In genomic region chrX:10471426-10471825, GRCh38 we compare ENCODE assay signal across 19 cellular contexts.
DNase-seq lines count a peak whose midpoint lies in the region; ATAC-seq and TF ChIP-seq lines count a peak whose summit lies in the region.
"Had no signal": no experiment of that assay in that cellular context is flagged by ENCODE, and none has a peak within 500 bp of the region (broad histone marks: within the 10 kb centered on the region; RNA-seq: fewer than 3 reads in every experiment).

No MANE protein-coding gene starts in this region.

- H3K27me3 Mint-ChIP-seq in nephron progenitor cell (ENCODE audit: low read depth, poor library complexity) = no peaks in the 10 kb centered on the region
- H3K27me3 Mint-ChIP-seq: CD4-positive, alpha-beta memory T cell had no signal

- H3K4me3 Mint-ChIP-seq in nephron progenitor cell = no peak overlapping the region
- H3K4me3 Mint-ChIP-seq: CD4-positive, alpha-beta memory T cell had no signal

- H3K36me3 ChIP-seq in HEK293 (ENCODE audit: control insufficient read depth in 2 of 2, insufficient read depth in 1 of 2, low read length in 2 of 2) (peaks cover 0 to 99% of the 10 kb centered on the region in 2 experiments), SJCRH30 (peaks cover 70% of the 10 kb centered on the region), MG63 (peaks cover 64% of the 10 kb centered on the region)
- H3K36me3 ChIP-seq: HAP-1 had no signal

- no peak overlapping the region for H3K4me3 ChIP-seq in HEK293 (ENCODE audit: low read depth, low read length)
- no peak overlapping the region for H3K4me3 ChIP-seq in SJCRH30
- no peak overlapping the region for H3K4me3 ChIP-seq in MG63
- H3K4me3 ChIP-seq: A549, HAP-1 had no signal

- H3K27me3 ChIP-seq in SJCRH30 = no peaks in the 10 kb centered on the region
- no peaks in the 10 kb centered on the region for H3K27me3 ChIP-seq in MG63

- no peaks in the 10 kb centered on the region for H3K4me1 ChIP-seq in HEK293 (ENCODE audit: control insufficient read depth, insufficient read depth, low read length)
- peaks cover 17% of the 10 kb centered on the region for H3K4me1 ChIP-seq in SJCRH30
- H3K4me1 ChIP-seq: HAP-1 had no signal

- H3K27ac Mint-ChIP-seq in nephron progenitor cell = no peak overlapping the region
- H3K27ac Mint-ChIP-seq: CD4-positive, alpha-beta memory T cell had no signal

- H3K9me3 Mint-ChIP-seq in nephron progenitor cell = peaks cover 22% of the 10 kb centered on the region

- peaks cover 61% of the 10 kb centered on the region for H3K36me3 Mint-ChIP-seq in nephron progenitor cell (ENCODE audit: low read depth)
- H3K36me3 Mint-ChIP-seq: CD4-positive, alpha-beta memory T cell had no signal

- POLR2A ChIA-PET in HEK293 (lab: Yijun Ruan, JAX) = no interaction called here

- CTCF ChIA-PET in HEK293 (lab: Yijun Ruan, JAX) = no interaction called here

- H3K27ac ChIP-seq in HEK293 (ENCODE audit: extremely low read depth, low read depth, low read length) = no peak overlapping the region
- H3K27ac ChIP-seq in SJCRH30 = peak overlapping the region; percentile 6
- H3K27ac ChIP-seq: A549 had no signal

- ATAC-seq in GM18909 (IDR thresholded peaks at IDR 0.05; ENCODE audit: poor library complexity, unreplicated experiment) = no peak
- ATAC-seq: A549 had no signal

- peak; percentile 61 for DNase-seq in EH (ENCODE audit: low read depth)
- DNase-seq in SJCRH30 = peak; percentile 26
- no peak for DNase-seq in MG63
- no peak for DNase-seq in stimulated activated CD4-positive, alpha-beta T cell treated with anti-CD3 and anti-CD28 coated beads, Interleukin-15, amount 100 ng/mL, for 24 hours
- no peak for DNase-seq in nephron progenitor cell
- DNase-seq: 8988T; ACHN; C1 segment of cervical spinal cord; Calu3; CD4-positive, alpha-beta memory T cell; COR-L47; DMS53; DMS79 treated with DMSO at 0.1 percent for 48 hours; GDM1; GOT3 had no signal

- H3K4me1 Mint-ChIP-seq in nephron progenitor cell = peaks cover 3% of the 10 kb centered on the region
- H3K4me1 Mint-ChIP-seq: CD4-positive, alpha-beta memory T cell had no signal

- TF ChIP-seq CTCF in HEK293 (tag by site-specific recombination; IDR thresholded peaks at IDR 0.05) (no peak), nephron progenitor cell (IDR thresholded peaks at IDR 0.05) (no peak)

- H3K9me3 ChIP-seq in HEK293 (ENCODE audit: control insufficient read depth, insufficient read depth, low read depth, low read length) (no peaks in the 10 kb centered on the region), SJCRH30 (replicated peaks) (no peaks in the 10 kb centered on the region), MG63 (no peaks in the 10 kb centered on the region)
- H3K9me3 ChIP-seq: A549, HAP-1 had no signal

TF ChIP-seq in HEK293, 187 proteins besides CTCF, POLR2A, EP300 and RAD21:
- TF ChIP-seq ZNF585B (tag by site-specific recombination; IDR thresholded peaks at IDR 0.05) = no peak
- TF ChIP-seq FEZF1 (tag by site-specific recombination; IDR thresholded peaks at IDR 0.05) = no peak
- peak; percentile 77; the same call in 1 of the 2 replicates for TF ChIP-seq ZNF214 (tag by site-specific recombination; IDR thresholded peaks at IDR 0.05; ENCODE audit: borderline replicate concordance)
- TF ChIP-seq ZNF354C (tag by site-specific recombination; IDR thresholded peaks at IDR 0.05; ENCODE audit: borderline replicate concordance, low read depth) = no peak
- no peak for TF ChIP-seq ZNF175 (tag by site-specific recombination; IDR thresholded peaks at IDR 0.05)

Comparison
In these comparisons a context has a peak if more than half of its experiments do, and no peak if none do; other contexts are left out.
1. DNase-seq: peak in EH (single experiment) and SJCRH30 (2 of 2); none in MG63 (single experiment), stimulated activated CD4-positive, alpha-beta T cell treated with anti-CD3 and anti-CD28 coated beads, Interleukin-15, amount 100 ng/mL, for 24 hours (single experiment) and nephron progenitor cell (single experiment).